Comparison of ENCODE assay signal across 22 cellular contexts in the genomic region with DNA sequence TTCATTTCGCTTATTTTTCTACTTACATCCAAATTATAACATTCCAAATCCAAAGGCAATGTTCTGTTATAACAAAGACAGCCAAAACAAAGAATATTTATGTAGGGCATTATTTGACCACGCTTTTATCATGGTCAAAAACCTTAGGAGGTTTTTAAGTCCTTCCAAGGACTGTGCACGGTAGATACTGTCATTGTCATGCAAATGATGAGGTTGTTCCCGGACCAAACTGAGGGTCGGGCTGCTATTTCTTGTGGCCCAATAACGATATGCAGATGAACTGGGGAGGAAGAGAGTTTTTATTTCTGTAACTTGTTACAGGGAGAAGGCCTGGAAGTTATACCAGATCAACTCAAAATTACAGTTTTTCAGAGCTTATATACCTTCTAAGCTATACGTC. TPM values are rescaled to one million over a fixed set of nuclear protein-coding genes. Genes with fewer than 3 reads are reported as not detected.
DNase-seq lines count a peak whose midpoint lies in the region; ATAC-seq and TF ChIP-seq lines count a peak whose summit lies in the region.
"Had no signal": no experiment of that assay in that cellular context is flagged by ENCODE, and none has a peak within 500 bp of the region (broad histone marks: within the 10 kb centered on the region; RNA-seq: fewer than 3 reads in every experiment).

No MANE protein-coding gene starts in this region.

- 90 to 94% methylated on average over 4 to 7 of the region's 7 CpGs for WGBS in endodermal cell (ENCODE audit: insufficient coverage in 1 of 2, insufficient read length in 1 of 2), 2 experiments

- peaks cover 13% of the 10 kb centered on the region for H3K9me3 ChIP-seq in endodermal cell (ENCODE audit: control insufficient read depth, low read length)
- H3K9me3 ChIP-seq: A549; BE2C; BLaER1 treated with 17β-estradiol and CSF1 and Interleukin-3, amounts not matched to agents 10 nM and 100 nM had no signal

- intact Hi-C loops in activated naive CD4-positive, alpha-beta T cell treated with anti-CD3 and anti-CD28 coated beads for 36 hours (cut with micrococcal nuclease) = no loop called here

- H3K4me1 Mint-ChIP-seq in GM23338 = peaks cover 49% of the 10 kb centered on the region
- peaks cover 45% of the 10 kb centered on the region for H3K4me1 Mint-ChIP-seq in endodermal cell
- no peaks in the 10 kb centered on the region for H3K4me1 Mint-ChIP-seq in activated naive CD4-positive, alpha-beta T cell treated with anti-CD3 and anti-CD28 coated beads for 36 hours (ENCODE audit: low read depth)

- H3K4me2 ChIP-seq in GM23338 = no peak overlapping the region
- H3K4me2 ChIP-seq: A549; BLaER1 treated with 17β-estradiol and CSF1 and Interleukin-3, amounts not matched to agents 10 nM and 100 nM had no signal

- in situ Hi-C loops in astrocyte of the cerebellum (cut with HindIII; ENCODE audit: low sequenced_read_pairs) = no loop called here

- no peaks in the 10 kb centered on the region for H3K9me2 ChIP-seq in GM23338 (ENCODE audit: insufficient read depth)

- DNase-seq in GM23338 (ENCODE audit: low spot score) (peak; percentile 18), astrocyte of the cerebellum (ENCODE audit: low read depth) (peak; percentile 2), endodermal cell (no peak), retina (no peak)
- no peak for DNase-seq in NK-92 treated with Interleukin-12 subunit alpha and Interleukin-12 subunit beta, amount 100 ng/mL, for 24 hours (lab: John Stamatoyannopoulos, UW)
- DNase-seq in activated naive CD4-positive, alpha-beta T cell treated with anti-CD3 and anti-CD28 coated beads for 36 hours = no peak
- DNase-seq: 8988T; ACHN; AML-193; BE2C; Calu3; CD4-positive, alpha-beta memory T cell; COR-L47; DMS53; DMS79 treated with DMSO at 0.1 percent for 48 hours; GF-D8; HFFc6 had no signal

- H3K27me3 ChIP-seq in GM23338 (ENCODE audit: insufficient read depth) = no peaks in the 10 kb centered on the region
- H3K27me3 ChIP-seq in endodermal cell (ENCODE audit: control insufficient read depth, insufficient read depth, low read length, poor library complexity, severe bottlenecking) = no peaks in the 10 kb centered on the region
- H3K27me3 ChIP-seq: BE2C; BLaER1 treated with 17β-estradiol and CSF1 and Interleukin-3, amounts not matched to agents 10 nM and 100 nM had no signal

- H3K27me3 Mint-ChIP-seq in GM23338 (ENCODE audit: insufficient read depth, low read depth, poor library complexity) (no peaks in the 10 kb centered on the region), endodermal cell (ENCODE audit: insufficient read depth) (no peaks in the 10 kb centered on the region)
- peaks cover 9% of the 10 kb centered on the region for H3K27me3 Mint-ChIP-seq in activated naive CD4-positive, alpha-beta T cell treated with anti-CD3 and anti-CD28 coated beads for 36 hours (ENCODE audit: low read depth)

- TF ChIP-seq CTCF in GM23338 (conservative IDR thresholded peaks at IDR 0.05; ENCODE audit: low read depth in 2 of 2) (no peak), astrocyte of the cerebellum (IDR thresholded peaks at IDR 0.05; ENCODE audit: low read depth, low read length, missing control alignments) (no peak), endodermal cell (conservative IDR thresholded peaks at IDR 0.05) (no peak)

- peaks cover 26% of the 10 kb centered on the region for H3K4me1 ChIP-seq in GM23338 (ENCODE audit: insufficient read depth)
- H3K4me1 ChIP-seq in endodermal cell (ENCODE audit: control insufficient read depth, insufficient read depth, low read length) = peaks cover 7% of the 10 kb centered on the region
- H3K4me1 ChIP-seq: A549, BE2C, HAP-1 had no signal

- no peaks in the 10 kb centered on the region for H3K79me2 ChIP-seq in GM23338 (replicated peaks; ENCODE audit: insufficient read depth)

- ATAC-seq in GM23338 = no peak
- ATAC-seq: A549 had no signal

- no peaks in the 10 kb centered on the region; the same call in 2 of the 3 replicates for H3K9me3 Mint-ChIP-seq in GM23338
- no peaks in the 10 kb centered on the region for H3K9me3 Mint-ChIP-seq in endodermal cell
- H3K9me3 Mint-ChIP-seq in activated naive CD4-positive, alpha-beta T cell treated with anti-CD3 and anti-CD28 coated beads for 36 hours = no peaks in the 10 kb centered on the region
- H3K9me3 Mint-ChIP-seq: CD4-positive, alpha-beta memory T cell; HFFc6 had no signal

- CTCF ChIA-PET in activated naive CD4-positive, alpha-beta T cell treated with anti-CD3 and anti-CD28 coated beads for 36 hours (lab: Charles Lee) = no interaction called here

- no peak overlapping the region for H3K27ac ChIP-seq in GM23338 (ENCODE audit: low read depth)
- H3K27ac ChIP-seq in endodermal cell (ENCODE audit: low read depth, low read length) = no peak overlapping the region
- H3K27ac ChIP-seq: A549; BLaER1 treated with 17β-estradiol and CSF1 and Interleukin-3, amounts not matched to agents 10 nM and 100 nM had no signal

- H3K27ac Mint-ChIP-seq in GM23338 (no peak overlapping the region), endodermal cell (peak overlapping the region; percentile 2)
- H3K27ac Mint-ChIP-seq in activated naive CD4-positive, alpha-beta T cell treated with anti-CD3 and anti-CD28 coated beads for 36 hours = no peak overlapping the region
- H3K27ac Mint-ChIP-seq: CD4-positive, alpha-beta memory T cell; HFFc6 had no signal

- H3F3A ChIP-seq in GM23338 (replicated peaks; ENCODE audit: low read depth) = no peaks in the 10 kb centered on the region

- H3K36me3 Mint-ChIP-seq in GM23338 (ENCODE audit: low read depth) = peaks cover 3% of the 10 kb centered on the region; the same call in 1 of the 3 replicates
- no peaks in the 10 kb centered on the region for H3K36me3 Mint-ChIP-seq in endodermal cell (ENCODE audit: low read depth)
- no peaks in the 10 kb centered on the region for H3K36me3 Mint-ChIP-seq in activated naive CD4-positive, alpha-beta T cell treated with anti-CD3 and anti-CD28 coated beads for 36 hours (ENCODE audit: low read depth)
- H3K36me3 Mint-ChIP-seq: CD4-positive, alpha-beta memory T cell had no signal

- H3K36me3 ChIP-seq in GM23338 (ENCODE audit: insufficient read depth) (no peaks in the 10 kb centered on the region), endodermal cell (ENCODE audit: control insufficient read depth, insufficient read depth, low read length) (no peaks in the 10 kb centered on the region)
- H3K36me3 ChIP-seq: BE2C; BLaER1 treated with 17β-estradiol and CSF1 and Interleukin-3, amounts not matched to agents 10 nM and 100 nM; HAP-1 had no signal

- no peak overlapping the region for H3K4me3 Mint-ChIP-seq in GM23338
- H3K4me3 Mint-ChIP-seq in endodermal cell = no peak overlapping the region
- no peak overlapping the region for H3K4me3 Mint-ChIP-seq in activated naive CD4-positive, alpha-beta T cell treated with anti-CD3 and anti-CD28 coated beads for 36 hours
- H3K4me3 Mint-ChIP-seq: CD4-positive, alpha-beta memory T cell; HFFc6 had no signal

- no peaks in the 10 kb centered on the region for H4K20me1 ChIP-seq in GM23338 (replicated peaks; ENCODE audit: insufficient read depth)
- H4K20me1 ChIP-seq: BLaER1 treated with 17β-estradiol and CSF1 and Interleukin-3, amounts not matched to agents 10 nM and 100 nM had no signal

- H3K4me3 ChIP-seq in GM23338 (no peak overlapping the region), astrocyte of the cerebellum (ENCODE audit: low read depth, low read length) (no peak overlapping the region), endodermal cell (ENCODE audit: low read length) (no peak overlapping the region)
- H3K4me3 ChIP-seq: A549; BLaER1 treated with 17β-estradiol and CSF1 and Interleukin-3, amounts not matched to agents 10 nM and 100 nM; HAP-1 had no signal

- no peak overlapping the region for H3K9ac ChIP-seq in endodermal cell (ENCODE audit: extremely low read depth, low read length, poor library complexity, severe bottlenecking)
- H3K9ac ChIP-seq: BLaER1 treated with 17β-estradiol and CSF1 and Interleukin-3, amounts not matched to agents 10 nM and 100 nM had no signal

- no peak overlapping the region for H2AFZ ChIP-seq in GM23338

TF ChIP-seq in GM23338, 12 proteins besides CTCF, POLR2A, EP300 and RAD21 (continues in another document):
- TF ChIP-seq EZH2phosphoT487 (IDR thresholded peaks at IDR 0.05; ENCODE audit: unreplicated experiment) (no peak), STAT1 (IDR thresholded peaks at IDR 0.05; ENCODE audit: unreplicated experiment) (no peak), ZNF114 (CRISPR knock-in tag; IDR thresholded peaks at IDR 0.05) (no peak)
- TF ChIP-seq, protein P1, sequence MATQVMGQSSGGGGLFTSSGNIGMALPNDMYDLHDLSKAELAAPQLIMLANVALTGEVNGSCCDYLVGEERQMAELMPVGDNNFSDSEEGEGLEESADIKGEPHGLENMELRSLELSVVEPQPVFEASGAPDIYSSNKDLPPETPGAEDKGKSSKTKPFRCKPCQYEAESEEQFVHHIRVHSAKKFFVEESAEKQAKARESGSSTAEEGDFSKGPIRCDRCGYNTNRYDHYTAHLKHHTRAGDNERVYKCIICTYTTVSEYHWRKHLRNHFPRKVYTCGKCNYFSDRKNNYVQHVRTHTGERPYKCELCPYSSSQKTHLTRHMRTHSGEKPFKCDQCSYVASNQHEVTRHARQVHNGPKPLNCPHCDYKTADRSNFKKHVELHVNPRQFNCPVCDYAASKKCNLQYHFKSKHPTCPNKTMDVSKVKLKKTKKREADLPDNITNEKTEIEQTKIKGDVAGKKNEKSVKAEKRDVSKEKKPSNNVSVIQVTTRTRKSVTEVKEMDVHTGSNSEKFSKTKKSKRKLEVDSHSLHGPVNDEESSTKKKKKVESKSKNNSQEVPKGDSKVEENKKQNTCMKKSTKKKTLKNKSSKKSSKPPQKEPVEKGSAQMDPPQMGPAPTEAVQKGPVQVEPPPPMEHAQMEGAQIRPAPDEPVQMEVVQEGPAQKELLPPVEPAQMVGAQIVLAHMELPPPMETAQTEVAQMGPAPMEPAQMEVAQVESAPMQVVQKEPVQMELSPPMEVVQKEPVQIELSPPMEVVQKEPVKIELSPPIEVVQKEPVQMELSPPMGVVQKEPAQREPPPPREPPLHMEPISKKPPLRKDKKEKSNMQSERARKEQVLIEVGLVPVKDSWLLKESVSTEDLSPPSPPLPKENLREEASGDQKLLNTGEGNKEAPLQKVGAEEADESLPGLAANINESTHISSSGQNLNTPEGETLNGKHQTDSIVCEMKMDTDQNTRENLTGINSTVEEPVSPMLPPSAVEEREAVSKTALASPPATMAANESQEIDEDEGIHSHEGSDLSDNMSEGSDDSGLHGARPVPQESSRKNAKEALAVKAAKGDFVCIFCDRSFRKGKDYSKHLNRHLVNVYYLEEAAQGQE (IDR thresholded peaks at IDR 0.05; ENCODE audit: unreplicated experiment) = no peak

RNA-seq across cellular contexts. Expression of a gene that starts 56.6 kb away (rescaled TPM):
- total RNA-seq in GM23338 (2014; rRNA removed; shearing (Covaris generic)) = under 0.01 TPM in 1 of 2 replicates, not detected in the other
- polyA plus RNA-seq in GM23338 (2016; fragmentation: Nextera tagmentation; extraction: Ambion mirVana) = 0.06 TPM in 1 of 2 replicates, not detected in the other
- total RNA-seq in endodermal cell = not detected
- polyA plus RNA-seq in endodermal cell (2013, experiment 1 of 2) = not detected
- polyA plus RNA-seq in endodermal cell (2013, experiment 2 of 2) = not detected
- not detected for total RNA-seq in activated naive CD4-positive, alpha-beta T cell treated with anti-CD3 and anti-CD28 coated beads for 36 hours
- total RNA-seq: CD4-positive, alpha-beta memory T cell; Daoy; G401; HFFc6 had no signal
- polyA plus RNA-seq: A549; CD4-positive, alpha-beta memory T cell had no signal

Comparison
In these comparisons a context has a peak if more than half of its experiments do, and no peak if none do; other contexts are left out.
1. DNase-seq: peak in GM23338 (single experiment) and astrocyte of the cerebellum (single experiment); none in endodermal cell (single experiment), retina (single experiment), NK-92 treated with Interleukin-12 subunit alpha and Interleukin-12 subunit beta, amount 100 ng/mL, for 24 hours (single experiment) and activated naive CD4-positive, alpha-beta T cell treated with anti-CD3 and anti-CD28 coated beads for 36 hours (single experiment).